ENCODE assay signal across 8 cellular contexts in genomic region chr1:10793129-10793651, GRCh38. TPM values are rescaled to one million over a fixed set of nuclear protein-coding genes. Genes with fewer than 3 reads are reported as not detected.
A peak's percentile ranks its signal among the peaks of the same experiment; 100 is the strongest.
DNase-seq lines count a peak whose midpoint lies in the region; ATAC-seq and TF ChIP-seq lines count a peak whose summit lies in the region.

No MANE protein-coding gene starts in this region.

- H3K36me3 ChIP-seq in thyroid gland = no peaks in the 10 kb centered on the region

- no peaks in the 10 kb centered on the region for H3K27me3 ChIP-seq in thyroid gland

- H3K4me3 ChIP-seq in cardiac fibroblast (replicated peaks in 1 of 2; ENCODE audit: low read depth in 2 of 2, low read length in 2 of 2) (no peak overlapping the region), thyroid gland (replicated peaks in 1 of 3) (no peak overlapping the region)

- H3K4me3 Mint-ChIP-seq in Calu3 (ENCODE audit: low read depth, unreplicated experiment) (peak overlapping the region; percentile 81), nephron progenitor cell (peak overlapping the region; percentile 76)

- DNase-seq in Calu3 (peak; percentile 30), LoVo (ENCODE audit: low spot score) (peak; percentile 71), cardiac fibroblast (ENCODE audit: low read depth in 2 of 2) (peak; percentile 20 to 27), nephron progenitor cell (peak; percentile 27), CD1c-positive myeloid dendritic cell (ENCODE audit: extremely low spot score) (no peak), thyroid gland (no peak), germinal center (ENCODE audit: low spot score) (no peak)

- peak overlapping the region; percentile 80 for H3K27ac Mint-ChIP-seq in Calu3 (ENCODE audit: unreplicated experiment)
- no peak overlapping the region for H3K27ac Mint-ChIP-seq in nephron progenitor cell

- TF ChIP-seq POLR2A in thyroid gland (IDR thresholded peaks at IDR 0.05) = no peak

- TF ChIP-seq CTCF in Calu3 (IDR thresholded peaks at IDR 0.05; ENCODE audit: unreplicated experiment) (no peak), cardiac fibroblast (IDR thresholded peaks at IDR 0.05; ENCODE audit: low read depth, low read length) (no peak), nephron progenitor cell (IDR thresholded peaks at IDR 0.05) (no peak), thyroid gland (IDR thresholded peaks at IDR 0.05) (no peak)

- no peak overlapping the region for H3K27ac ChIP-seq in thyroid gland

- WGBS in thyroid gland, 2 donors = 17 to 28% methylated on average over 9 of the region's 9 CpGs

- intact Hi-C loops in Calu3 (cut with micrococcal nuclease; ENCODE audit: unreplicated experiment) = loop anchor here (10.0 kb wide), 1 partner anchor 278 kb away; no protein-coding TSS in a partner anchor
- intact Hi-C loops in thyroid gland (cut with DNase I) = no loop called here

- H3K4me1 Mint-ChIP-seq in Calu3 (ENCODE audit: low read depth, unreplicated experiment) = no peaks in the 10 kb centered on the region
- H3K4me1 Mint-ChIP-seq in nephron progenitor cell = peaks cover 39% of the 10 kb centered on the region

- H3K36me3 Mint-ChIP-seq in Calu3 (ENCODE audit: insufficient read depth, unreplicated experiment) = peaks cover 33% of the 10 kb centered on the region
- no peaks in the 10 kb centered on the region for H3K36me3 Mint-ChIP-seq in nephron progenitor cell (ENCODE audit: low read depth)

- H3K27me3 Mint-ChIP-seq in Calu3 (ENCODE audit: unreplicated experiment) = no peaks in the 10 kb centered on the region
- peaks cover 23% of the 10 kb centered on the region for H3K27me3 Mint-ChIP-seq in nephron progenitor cell (ENCODE audit: low read depth, poor library complexity)

- CTCF ChIA-PET in Calu3 (lab: Charles Lee) = interaction anchor here (0.6 to 1.0 kb wide), 2 partner anchors 101 to 539 kb away, joined by 3 to 4 read pairs; no protein-coding TSS in a partner anchor

- no peaks in the 10 kb centered on the region for H3K9me3 ChIP-seq in thyroid gland

- BruUV-seq in Calu3 (replicated peaks; lab: Mats Ljungman, UMichigan) = TSS peak; percentile 12

- ATAC-seq in GM21786 (IDR thresholded peaks at IDR 0.05; ENCODE audit: unreplicated experiment) = no peak

- H3K9me3 Mint-ChIP-seq in Calu3 (ENCODE audit: low read depth, unreplicated experiment) (no peaks in the 10 kb centered on the region), nephron progenitor cell (no peaks in the 10 kb centered on the region)

- peaks cover 5 to 26% of the 10 kb centered on the region in 2 donors for H3K4me1 ChIP-seq in thyroid gland

RNA-seq across cellular contexts. Expression of gene CASZ1, which starts 3.3 kb away (rescaled TPM):
- 12.6 and 16.5 TPM in 2 replicates for total RNA-seq in Calu3 (2022)
- total RNA-seq in thyroid gland = 10 to 100 TPM in 3 of 4 donors, 1 to 10 TPM in 1; 5.2 to 38.5 (median 18.7) TPM

Comparison
In these comparisons a context has a peak if more than half of its experiments do, and no peak if none do; other contexts are left out.
1. DNase-seq: peak in Calu3 (single experiment), LoVo (single experiment), cardiac fibroblast (2 of 2) and nephron progenitor cell (single experiment); none in CD1c-positive myeloid dendritic cell (single experiment), thyroid gland (0 of 2) and germinal center (single experiment).